ENCODE assay signal across 9 cellular contexts in genomic region chr22:40498454-40499186, GRCh38.
DNase-seq lines count a peak whose midpoint lies in the region; ATAC-seq and TF ChIP-seq lines count a peak whose summit lies in the region.
"Had no signal": no experiment of that assay in that cellular context is flagged by ENCODE, and none has a peak within 500 bp of the region (broad histone marks: within the 10 kb centered on the region; RNA-seq: fewer than 3 reads in every experiment).

No MANE protein-coding gene starts in this region.

- no peak for TF ChIP-seq CTCF in AG04449 (IDR thresholded peaks at IDR 0.05; ENCODE audit: insufficient read depth, low read length, missing control alignments)
- no peak for TF ChIP-seq CTCF in GM13976 (IDR thresholded peaks at IDR 0.05; ENCODE audit: borderline replicate concordance, control extremely low read depth, extremely low read depth, insufficient read depth, missing control alignments)

- POLR2A ChIA-PET in AG04449 (lab: Yijun Ruan, JAX), result interaction anchor here (0.6 to 1.0 kb wide), 3 partner anchors 11 to 153 kb away, joined by 3 to 5 read pairs (median 4); no protein-coding TSS in a partner anchor

- intact Hi-C loops in left colon (cut with DNase I, micrococcal nuclease) (no loop called here), posterior cingulate gyrus (cut with DNase I) (no loop called here)

- H3K4me3 ChIP-seq in AG04449 (ENCODE audit: low read depth, low read length), result peak overlapping the region; percentile 23; the same call in 1 of the 2 replicates

- ATAC-seq in left colon, result peak; percentile 48

- CTCF ChIA-PET in AG04449 (lab: Yijun Ruan, JAX), result interaction anchor here (1.7 kb wide), 1 partner anchor 11 kb away, joined by 19 read pairs; no protein-coding TSS in a partner anchor

- DNase-seq in AG04449 (ENCODE audit: low read depth, low spot score) (peak; percentile 84), HPDE6-E6E7 (ENCODE audit: extremely low spot score) (peak; percentile 66), amniotic epithelial cell (ENCODE audit: low read depth) (peak; percentile 94), left colon (no peak), GDM1 (lab: John Stamatoyannopoulos, UW) (no peak), posterior cingulate gyrus (no peak), GM13976 (ENCODE audit: low spot score) (no peak)
- DNase-seq in activated CD4-positive, CD25-positive, alpha-beta regulatory T cell treated with anti-CD3 and anti-CD28 coated beads, Interleukin-2, amount 50 U/mL, for 72 hours, result no peak
- DNase-seq: NCI-H774 had no signal

- in situ Hi-C loops in GM13976 (cut with MboI; ENCODE audit: low sequenced_read_pairs, unreplicated experiment), result no loop called here

Comparison
In these comparisons a context has a peak if more than half of its experiments do, and no peak if none do; other contexts are left out.
1. DNase-seq: peak in AG04449 (single experiment), HPDE6-E6E7 (single experiment) and amniotic epithelial cell (single experiment); none in left colon (0 of 2), GDM1 (single experiment), activated CD4-positive, CD25-positive, alpha-beta regulatory T cell treated with anti-CD3 and anti-CD28 coated beads, Interleukin-2, amount 50 U/mL, for 72 hours (single experiment), posterior cingulate gyrus (0 of 10) and GM13976 (single experiment).